In genomic region chrX:47266643-47267042, GRCh38 we compare ENCODE assay signal across 25 cellular contexts.
"Had no signal": no experiment of that assay in that cellular context is flagged by ENCODE, and none has a peak within 500 bp of the region (broad histone marks: within the 10 kb centered on the region; RNA-seq: fewer than 3 reads in every experiment).

No MANE protein-coding gene starts in this region.

- H3K4me3 ChIP-seq: ascending aorta, body of pancreas, MG63, PC-9 had no signal

- ATAC-seq: body of pancreas had no signal

- H3K36me3 ChIP-seq: ascending aorta, MG63 had no signal

- H3K9me3 ChIP-seq: ascending aorta, body of pancreas, MG63 had no signal

- H3K4me3 Mint-ChIP-seq: activated B cell treated with CpG ODN at 0.5 μM for 24 hours; activated naive CD4-positive, alpha-beta T cell treated with anti-CD3 and anti-CD28 coated beads, Interleukin-2, amount 10 ng/mL, durations not matched to agents 7 days and 5 days; activated naive CD8-positive, alpha-beta T cell treated with anti-CD3 and anti-CD28 coated beads, Interleukin-2, amount 10 ng/mL, durations not matched to agents 7 days and 5 days; central memory CD8-positive, alpha-beta T cell had no signal

- H3K4me1 Mint-ChIP-seq: activated B cell treated with CpG ODN at 0.5 μM for 24 hours; central memory CD8-positive, alpha-beta T cell had no signal

- H3K36me3 Mint-ChIP-seq: activated naive CD4-positive, alpha-beta T cell treated with anti-CD3 and anti-CD28 coated beads, Interleukin-2, amount 10 ng/mL, durations not matched to agents 7 days and 5 days; activated naive CD8-positive, alpha-beta T cell treated with anti-CD3 and anti-CD28 coated beads, Interleukin-2, amount 10 ng/mL, durations not matched to agents 7 days and 5 days had no signal

- H3K27ac ChIP-seq: ascending aorta, body of pancreas, KMS-11, PC-9 had no signal

- H3K27me3 ChIP-seq: ascending aorta, body of pancreas, MG63 had no signal

- DNase-seq: activated B cell treated with CpG ODN at 0.5 μM for 24 hours; activated CD4-positive, alpha-beta T cell treated with anti-CD3 and anti-CD28 coated beads for 1 hour; activated CD8-positive, alpha-beta memory T cell treated with anti-CD3 and anti-CD28 coated beads, Interleukin-2, amount 50 U/mL, for 4 hours; activated gamma-delta T cell treated with Interleukin-2 at 50 U/mL for 16 hours; activated naive CD4-positive, alpha-beta T cell treated with anti-CD3 and anti-CD28 coated beads, Interleukin-2, amount 10 ng/mL, durations not matched to agents 7 days and 5 days; activated naive CD8-positive, alpha-beta T cell treated with anti-CD3 and anti-CD28 coated beads, Interleukin-2, amount 10 ng/mL, durations not matched to agents 7 days and 5 days; activated T-cell treated with anti-CD3 and anti-CD28 coated beads, Interleukin-2, amount 50 U/mL, for 1 hour; body of pancreas; MG63; MV-4-11; NCI-H1105; NCI-H1436; NCI-H1694 treated with DMSO at 0.1 percent for 48 hours; NCI-H2029 treated with DMSO at 0.1 percent for 48 hours; NCI-H345; NCI-H510A; NCI-H526 treated with DMSO at 0.1 percent for 48 hours; NCI-H82; PC-9; SHP77 treated with DMSO at 0.1 percent for 48 hours; T-helper 2 cell; T1000 had no signal

- H3K27me3 Mint-ChIP-seq: activated B cell treated with CpG ODN at 0.5 μM for 24 hours; activated naive CD4-positive, alpha-beta T cell treated with anti-CD3 and anti-CD28 coated beads, Interleukin-2, amount 10 ng/mL, durations not matched to agents 7 days and 5 days; activated naive CD8-positive, alpha-beta T cell treated with anti-CD3 and anti-CD28 coated beads, Interleukin-2, amount 10 ng/mL, durations not matched to agents 7 days and 5 days; central memory CD8-positive, alpha-beta T cell had no signal

- H3K9me3 Mint-ChIP-seq: activated B cell treated with CpG ODN at 0.5 μM for 24 hours; activated naive CD4-positive, alpha-beta T cell treated with anti-CD3 and anti-CD28 coated beads, Interleukin-2, amount 10 ng/mL, durations not matched to agents 7 days and 5 days; activated naive CD8-positive, alpha-beta T cell treated with anti-CD3 and anti-CD28 coated beads, Interleukin-2, amount 10 ng/mL, durations not matched to agents 7 days and 5 days; central memory CD8-positive, alpha-beta T cell had no signal

- H3K4me1 ChIP-seq: ascending aorta, body of pancreas had no signal

- H3K27ac Mint-ChIP-seq: activated B cell treated with CpG ODN at 0.5 μM for 24 hours; activated naive CD4-positive, alpha-beta T cell treated with anti-CD3 and anti-CD28 coated beads, Interleukin-2, amount 10 ng/mL, durations not matched to agents 7 days and 5 days; activated naive CD8-positive, alpha-beta T cell treated with anti-CD3 and anti-CD28 coated beads, Interleukin-2, amount 10 ng/mL, durations not matched to agents 7 days and 5 days had no signal
